1 cellular context compared by ENCODE assay signal in the genomic region with DNA sequence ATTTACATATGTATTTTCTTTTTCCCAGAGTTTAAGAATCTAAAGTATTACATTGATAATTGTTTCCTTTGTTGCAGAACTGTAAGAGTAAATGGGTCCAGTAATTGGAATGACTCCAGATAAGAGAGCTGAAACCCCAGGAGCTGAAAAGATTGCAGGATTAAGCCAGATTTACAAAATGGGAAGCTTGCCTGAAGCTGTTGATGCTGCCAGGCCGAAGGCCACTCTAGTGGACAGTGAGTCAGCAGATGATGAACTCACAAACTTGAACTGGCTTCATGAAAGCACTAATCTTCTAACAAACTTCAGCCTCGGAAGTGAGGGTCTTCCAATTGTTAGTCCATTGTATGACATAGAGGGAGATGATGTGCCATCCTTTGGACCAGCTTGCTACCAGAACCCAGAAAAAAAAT.
TF ChIP-seq lines count a peak whose summit lies in the region.

No MANE protein-coding gene starts in this region.

TF ChIP-seq in SK-N-SH, 30 proteins besides CTCF, POLR2A, EP300 and RAD21 (continued from another document):
- no peak for TF ChIP-seq MXI1 (IDR thresholded peaks at IDR 0.05; ENCODE audit: low read depth, low read length)
- no peak for TF ChIP-seq CHD2 (IDR thresholded peaks at IDR 0.05; ENCODE audit: low read length, partially characterized antibody)
- TF ChIP-seq SIN3A (IDR thresholded peaks at IDR 0.05; ENCODE audit: borderline replicate concordance, low read depth, low read length) = no peak
- TF ChIP-seq NFIC (IDR thresholded peaks at IDR 0.05; ENCODE audit: borderline replicate concordance) = peak; percentile 42; the same call in 1 of the 2 replicates
- TF ChIP-seq YY1 (IDR thresholded peaks at IDR 0.05; ENCODE audit: low read depth) = no peak
- TF ChIP-seq ELF1 (IDR thresholded peaks at IDR 0.05) = no peak
- no peak for TF ChIP-seq EZH2phosphoT487 (IDR thresholded peaks at IDR 0.05; ENCODE audit: borderline replicate concordance, low read depth)
